In genomic region chr10:86586516-86586915, GRCh38 we compare ENCODE assay signal across 1 cellular context.
TF ChIP-seq lines count a peak whose summit lies in the region.

No MANE protein-coding gene starts in this region.

TF ChIP-seq in GM23338, 12 proteins besides CTCF, POLR2A, EP300 and RAD21 (continued from another document):
- TF ChIP-seq ZNF462 (CRISPR knock-in tag; IDR thresholded peaks at IDR 0.05) = no peak
